Comparison of ENCODE assay signal across 24 cellular contexts in the genomic region with DNA sequence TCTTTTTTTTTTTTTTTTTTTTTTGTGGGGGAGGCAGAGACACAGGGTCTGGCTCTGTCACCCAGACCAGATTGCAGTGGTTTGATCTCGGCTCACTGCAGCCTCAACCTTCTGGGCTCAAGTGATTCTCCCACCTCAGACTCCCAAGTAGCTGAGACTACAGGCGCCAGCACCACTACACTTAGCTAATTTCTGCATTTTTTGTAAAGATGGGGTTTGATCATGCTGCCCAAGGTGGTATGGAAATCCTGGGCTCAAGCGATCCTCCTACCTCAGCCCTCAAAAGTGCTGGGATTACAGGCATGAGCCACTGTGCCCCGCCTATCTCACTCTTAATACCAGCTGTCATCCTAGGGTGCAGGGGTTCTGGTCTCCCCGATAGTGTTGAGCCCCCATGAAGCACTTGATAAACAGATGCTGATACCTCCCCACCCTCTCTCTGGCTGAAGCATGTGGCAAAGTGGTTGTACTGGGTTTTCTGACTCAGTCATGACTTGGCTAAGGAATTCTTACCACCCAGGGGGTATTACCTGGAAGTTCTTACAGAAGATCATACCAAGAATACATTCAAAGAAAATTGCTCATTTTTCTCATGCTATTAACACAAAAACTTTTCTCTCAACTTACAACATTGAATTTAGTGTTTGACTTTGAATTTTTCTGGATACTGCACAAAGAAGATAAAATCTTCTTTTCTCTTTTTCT.
DNase-seq lines count a peak whose midpoint lies in the region; ATAC-seq, FAIRE-seq and TF ChIP-seq lines count a peak whose summit lies in the region.
"Had no signal": no experiment of that assay in that cellular context is flagged by ENCODE, and none has a peak within 500 bp of the region (broad histone marks: within the 10 kb centered on the region; RNA-seq: fewer than 3 reads in every experiment).

No MANE protein-coding gene starts in this region.

- H3K4me3 ChIP-seq in AG10803 (ENCODE audit: low read length) (no peak overlapping the region), PC-9 (no peak overlapping the region), bronchial epithelial cell (ENCODE audit: low read depth, low read length) (no peak overlapping the region), brain microvascular endothelial cell (ENCODE audit: low read depth, low read length) (no peak overlapping the region)
- H3K4me3 ChIP-seq: GM23338, vagina had no signal

- no peaks in the 10 kb centered on the region for H4K20me1 ChIP-seq in PC-9 (ENCODE audit: insufficient read depth)

- peak; percentile 9 for DNase-seq in AG10803 (ENCODE audit: low read depth)
- peak; percentile 38 to 71 for DNase-seq in PC-9
- peak; percentile 45 for DNase-seq in bronchial epithelial cell (ENCODE audit: low read depth)
- peak; percentile 90 for DNase-seq in kidney tubule cell (ENCODE audit: low spot score)
- DNase-seq in activated T-cell treated with anti-CD3 and anti-CD28 coated beads, Interleukin-2, amount 50 U/mL, for 1 hour: no peak
- DNase-seq in D721Med (ENCODE audit: insufficient read length, low spot score): no peak
- no peak for DNase-seq in brain microvascular endothelial cell
- DNase-seq: cortex of kidney, GF-D8, hippocampal formation, KBM-7, kidney, MV-4-11, NCI-H1930, NCI-H345, NCI-H82, nucleus accumbens, PC-3, retina, T-helper 2 cell had no signal

- H3K27ac ChIP-seq in PC-9: no peak overlapping the region
- H3K27ac ChIP-seq in brain microvascular endothelial cell: no peak overlapping the region
- H3K27ac ChIP-seq: vagina had no signal

- H3F3A ChIP-seq in PC-9 (ENCODE audit: insufficient read depth, low read depth): peaks cover 22% of the 10 kb centered on the region; the same call in 1 of the 2 replicates

- POLR2A ChIA-PET in PC-9 (lab: Charles Lee; ENCODE audit: unreplicated experiment): interaction anchor here (0.6 kb wide), 1 partner anchor 21 kb away, joined by 3 read pairs; no protein-coding TSS in a partner anchor

- FAIRE-seq in bronchial epithelial cell (lab: Jason Lieb, UNC) (no peak), D721Med (lab: Jason Lieb, UNC) (no peak)
- FAIRE-seq: endometrium, kidney had no signal

- no peak overlapping the region for H2AFZ ChIP-seq in PC-9
- H2AFZ ChIP-seq: GM23338 had no signal

- H3K4me2 ChIP-seq in PC-9: no peak overlapping the region
- H3K4me2 ChIP-seq: GM23338 had no signal

- H3K9me3 ChIP-seq in PC-9 (ENCODE audit: insufficient read depth, low read depth): no peaks in the 10 kb centered on the region
- H3K9me3 ChIP-seq: vagina had no signal

- intact Hi-C loops in PC-9 (cut with micrococcal nuclease; ENCODE audit: unreplicated experiment): loop anchor here (5.0 kb wide), 1 partner anchor 40 kb away; no protein-coding TSS in a partner anchor

- H3K36me3 ChIP-seq in PC-9 (ENCODE audit: low read depth) (no peaks in the 10 kb centered on the region), bronchial epithelial cell (ENCODE audit: control insufficient read depth, insufficient read depth, low read length) (no peaks in the 10 kb centered on the region), brain microvascular endothelial cell (replicated peaks) (no peaks in the 10 kb centered on the region)
- H3K36me3 ChIP-seq: vagina had no signal

- no peaks in the 10 kb centered on the region for H3K79me2 ChIP-seq in PC-9 (ENCODE audit: low read depth)

- CTCF ChIA-PET in PC-9 (lab: Charles Lee): interaction anchor here (0.6 to 1.0 kb wide), 3 partner anchors 14 to 112 kb away, joined by 3 to 15 read pairs (median 13); no protein-coding TSS in a partner anchor

- no peak for TF ChIP-seq CTCF in AG10803 (conservative IDR thresholded peaks at IDR 0.05; ENCODE audit: low read length)
- no peak for TF ChIP-seq CTCF in PC-9 (conservative IDR thresholded peaks at IDR 0.05)
- TF ChIP-seq CTCF in bronchial epithelial cell (IDR thresholded peaks at IDR 0.05; ENCODE audit: insufficient read depth, low read length, severe bottlenecking): no peak
- TF ChIP-seq CTCF in D721Med (IDR thresholded peaks at IDR 0.05; ENCODE audit: insufficient read depth, missing control alignments): no peak
- no peak for TF ChIP-seq CTCF in brain microvascular endothelial cell (IDR thresholded peaks at IDR 0.05; ENCODE audit: low read depth, low read length, missing control alignments)

- no peaks in the 10 kb centered on the region for H3K27me3 ChIP-seq in PC-9 (ENCODE audit: insufficient read depth, low read depth)
- H3K27me3 ChIP-seq in bronchial epithelial cell (ENCODE audit: control insufficient read depth, insufficient read depth, low read length): no peaks in the 10 kb centered on the region
- no peaks in the 10 kb centered on the region for H3K27me3 ChIP-seq in brain microvascular endothelial cell (replicated peaks)
- H3K27me3 ChIP-seq: vagina had no signal

- H3K9me2 ChIP-seq in PC-9 (ENCODE audit: insufficient read depth): no peaks in the 10 kb centered on the region

- H3K4me1 ChIP-seq in PC-9 (replicated peaks; ENCODE audit: insufficient read depth): peaks cover 41% of the 10 kb centered on the region
- H3K4me1 ChIP-seq: vagina had no signal

- no peak for ATAC-seq in GM18909 (IDR thresholded peaks at IDR 0.05; ENCODE audit: poor library complexity, unreplicated experiment)
- ATAC-seq: GM23338, PC-3 had no signal

- no TSS peak for BruUV-seq in PC-9 (replicated peaks; lab: Mats Ljungman, UMichigan)

- in situ Hi-C loops in brain microvascular endothelial cell (cut with HindIII; ENCODE audit: low pct_ligation_motif_present, low sequenced_read_pairs): no loop called here

Comparison
In these comparisons a context has a peak if more than half of its experiments do, and no peak if none do; other contexts are left out.
1. DNase-seq: peak in AG10803 (single experiment), PC-9 (2 of 2), bronchial epithelial cell (single experiment) and kidney tubule cell (single experiment); none in activated T-cell treated with anti-CD3 and anti-CD28 coated beads, Interleukin-2, amount 50 U/mL, for 1 hour (single experiment), D721Med (single experiment) and brain microvascular endothelial cell (single experiment).